ENCODE assay signal across 9 cellular contexts in genomic region chr15:48190932-48191573, GRCh38. TPM values are rescaled to one million over a fixed set of nuclear protein-coding genes. Genes with fewer than 3 reads are reported as not detected.
DNase-seq lines count a peak whose midpoint lies in the region; ATAC-seq, FAIRE-seq and TF ChIP-seq lines count a peak whose summit lies in the region.
"Had no signal": no experiment of that assay in that cellular context is flagged by ENCODE, and none has a peak within 500 bp of the region (broad histone marks: within the 10 kb centered on the region; RNA-seq: fewer than 3 reads in every experiment).

No MANE protein-coding gene starts in this region.

- H3K36me3 ChIP-seq in H7 (replicated peaks; ENCODE audit: control insufficient read depth, insufficient read depth, low read length) (no peaks in the 10 kb centered on the region), colonic mucosa (no peaks in the 10 kb centered on the region)
- H3K36me3 ChIP-seq: ascending aorta had no signal

- TF ChIP-seq EP300 in A549 (IDR thresholded peaks at IDR 0.05): no peak

- no peaks in the 10 kb centered on the region for H3K4me1 ChIP-seq in A549
- no peaks in the 10 kb centered on the region for H3K4me1 ChIP-seq in colonic mucosa
- H3K4me1 ChIP-seq: ascending aorta had no signal

- no peak overlapping the region for H3K4me3 ChIP-seq in A549
- H3K4me3 ChIP-seq in H7 (ENCODE audit: insufficient read depth, low read depth, low read length): peak overlapping the region; percentile 19
- H3K4me3 ChIP-seq in colonic mucosa: peak overlapping the region; percentile 17
- H3K4me3 ChIP-seq: ascending aorta had no signal

- no peak for FAIRE-seq in A549 (lab: Jason Lieb, UNC)

- TF ChIP-seq POLR2A in A549 (IDR thresholded peaks at IDR 0.05; ENCODE audit: low read length): no peak

- no peak overlapping the region for H3K4me2 ChIP-seq in A549

- H3K9me3 ChIP-seq in A549: no peaks in the 10 kb centered on the region
- no peaks in the 10 kb centered on the region for H3K9me3 ChIP-seq in colonic mucosa
- H3K9me3 ChIP-seq: ascending aorta had no signal

- CTCF ChIA-PET in A549 (lab: Yijun Ruan, JAX): no interaction called here

- intact Hi-C loops in colonic mucosa (cut with DNase I): no loop called here

- DNase-seq in A549 (ENCODE audit: low read depth in 1 of 2, low spot score in 1 of 2) (peak in 1 of 2 experiments; percentile 26), H7 (peak; percentile 48), T-helper 1 cell (peak in 3 of 5 donors; percentile 4 to 17 (median 11)), colonic mucosa (peak; percentile 82), left lobe of liver (ENCODE audit: low spot score) (no peak), NCI-H1092 (lab: John Stamatoyannopoulos, UW) (no peak)
- peak; percentile 7 for DNase-seq in stimulated activated CD8-positive, alpha-beta memory T cell treated with anti-CD3 and anti-CD28 coated beads, Interleukin-4, amount 100 ng/mL, for 24 hours (ENCODE audit: low read depth)

- H3K27me3 ChIP-seq in H7 (ENCODE audit: control insufficient read depth, insufficient read depth, low read length) (peaks cover 5% of the 10 kb centered on the region), colonic mucosa (no peaks in the 10 kb centered on the region)
- H3K27me3 ChIP-seq: ascending aorta had no signal

- TF ChIP-seq RAD21 in A549 (conservative IDR thresholded peaks at IDR 0.05 in 1 of 2, IDR thresholded peaks at IDR 0.05 in 1 of 2): no peak

- ATAC-seq in A549 (peak in 1 of 2 experiments; percentile 64; a peak in 2 of 6 replicates), left lobe of liver (peak; percentile 56), HG02970 (IDR thresholded peaks at IDR 0.05; ENCODE audit: low FRiP score, unreplicated experiment) (no peak)

- TF ChIP-seq CTCF in A549 (IDR thresholded peaks at IDR 0.05) (no peak), colonic mucosa (IDR thresholded peaks at IDR 0.05) (no peak)

- 43% methylated on average over 14 of the region's 15 CpGs for WGBS in A549 (ENCODE audit: missing lambda C conversion rate)

- POLR2A ChIA-PET in A549 (lab: Yijun Ruan, JAX): no interaction called here

- H3K27ac ChIP-seq in A549 (no peak overlapping the region), colonic mucosa (no peak overlapping the region)
- H3K27ac ChIP-seq: ascending aorta had no signal

- no peak overlapping the region for H3K9ac ChIP-seq in colonic mucosa (ENCODE audit: low read depth in 2 of 2, low read length in 2 of 2)

TF ChIP-seq in A549, 52 proteins besides CTCF, POLR2A, EP300 and RAD21:
- TF ChIP-seq EHMT2 (IDR thresholded peaks at IDR 0.05; ENCODE audit: low read depth) (peak; percentile 89; the same call in 1 of the 2 replicates), MAZ (IDR thresholded peaks at IDR 0.05; ENCODE audit: borderline replicate concordance, low read depth, low read length) (no peak)
- TF ChIP-seq, protein P1, sequence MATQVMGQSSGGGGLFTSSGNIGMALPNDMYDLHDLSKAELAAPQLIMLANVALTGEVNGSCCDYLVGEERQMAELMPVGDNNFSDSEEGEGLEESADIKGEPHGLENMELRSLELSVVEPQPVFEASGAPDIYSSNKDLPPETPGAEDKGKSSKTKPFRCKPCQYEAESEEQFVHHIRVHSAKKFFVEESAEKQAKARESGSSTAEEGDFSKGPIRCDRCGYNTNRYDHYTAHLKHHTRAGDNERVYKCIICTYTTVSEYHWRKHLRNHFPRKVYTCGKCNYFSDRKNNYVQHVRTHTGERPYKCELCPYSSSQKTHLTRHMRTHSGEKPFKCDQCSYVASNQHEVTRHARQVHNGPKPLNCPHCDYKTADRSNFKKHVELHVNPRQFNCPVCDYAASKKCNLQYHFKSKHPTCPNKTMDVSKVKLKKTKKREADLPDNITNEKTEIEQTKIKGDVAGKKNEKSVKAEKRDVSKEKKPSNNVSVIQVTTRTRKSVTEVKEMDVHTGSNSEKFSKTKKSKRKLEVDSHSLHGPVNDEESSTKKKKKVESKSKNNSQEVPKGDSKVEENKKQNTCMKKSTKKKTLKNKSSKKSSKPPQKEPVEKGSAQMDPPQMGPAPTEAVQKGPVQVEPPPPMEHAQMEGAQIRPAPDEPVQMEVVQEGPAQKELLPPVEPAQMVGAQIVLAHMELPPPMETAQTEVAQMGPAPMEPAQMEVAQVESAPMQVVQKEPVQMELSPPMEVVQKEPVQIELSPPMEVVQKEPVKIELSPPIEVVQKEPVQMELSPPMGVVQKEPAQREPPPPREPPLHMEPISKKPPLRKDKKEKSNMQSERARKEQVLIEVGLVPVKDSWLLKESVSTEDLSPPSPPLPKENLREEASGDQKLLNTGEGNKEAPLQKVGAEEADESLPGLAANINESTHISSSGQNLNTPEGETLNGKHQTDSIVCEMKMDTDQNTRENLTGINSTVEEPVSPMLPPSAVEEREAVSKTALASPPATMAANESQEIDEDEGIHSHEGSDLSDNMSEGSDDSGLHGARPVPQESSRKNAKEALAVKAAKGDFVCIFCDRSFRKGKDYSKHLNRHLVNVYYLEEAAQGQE (IDR thresholded peaks at IDR 0.05): peak; percentile 96
TF ChIP-seq in A549: peak in this region for 2.

RNA-seq across cellular contexts. Expression of gene CTXN2, which starts 0.4 kb away (rescaled TPM):
- polyA plus RNA-seq in A549 (2011; rRNA removed) (not detected in 2 replicates), A549 (2017; fragmentation: RNase III; extraction: RNeasy Plus Mini Kit Qiagen cat#74134 plus additional on column Dnase treatment) (not detected in 3 replicates)
- 0.03 TPM in 1 of 2 replicates, not detected in the other for polyA plus RNA-seq in A549 (2012; cell fraction: cytosol; rRNA removed)
- polyA plus RNA-seq in A549 (2012; cell fraction: nucleus; rRNA removed): not detected in 2 replicates
- not detected in 2 replicates for polyA minus RNA-seq in A549 (2011; rRNA and poly(A)+ RNA removed)
- total RNA-seq in H7 (2014; rRNA removed; shearing (Covaris generic)): 0.07 TPM in 1 of 2 replicates, not detected in the other
- total RNA-seq in colonic mucosa (under 1 TPM; 0.07 to 0.16 TPM), left lobe of liver (not detected)
- total RNA-seq: ascending aorta had no signal

RNA-seq across cellular contexts. Expression of gene MYEF2, which starts 13.0 kb away (rescaled TPM):
- polyA plus RNA-seq in A549 (2011; rRNA removed) (36.0 and 56.1 TPM in 2 replicates), A549 (2017; fragmentation: RNase III; extraction: RNeasy Plus Mini Kit Qiagen cat#74134 plus additional on column Dnase treatment) (43.5 to 50.0 TPM (median 45.6 TPM) in 3 replicates)
- 8.8 and 9.3 TPM in 2 replicates for polyA plus RNA-seq in A549 (2012; cell fraction: cytosol; rRNA removed)
- polyA plus RNA-seq in A549 (2012; cell fraction: nucleus; rRNA removed): 6.6 and 7.9 TPM in 2 replicates
- polyA minus RNA-seq in A549 (2011; rRNA and poly(A)+ RNA removed): 24.2 and 25.6 TPM in 2 replicates
- 15.0 and 30.3 TPM in 2 replicates for total RNA-seq in H7 (2014; rRNA removed; shearing (Covaris generic))
- total RNA-seq in colonic mucosa (10 to 100 TPM; 12.4 to 13.5 TPM), left lobe of liver (0.20 TPM)

RNA-seq across cellular contexts. Expression of gene SLC12A1, which starts 15.0 kb away (rescaled TPM):
- not detected in 2 replicates for polyA plus RNA-seq in A549 (2011; rRNA removed)
- not detected in 2 replicates for polyA plus RNA-seq in A549 (2012; cell fraction: cytosol; rRNA removed)
- not detected in 2 replicates for polyA plus RNA-seq in A549 (2012; cell fraction: nucleus; rRNA removed)
- polyA plus RNA-seq in A549 (2017; fragmentation: RNase III; extraction: RNeasy Plus Mini Kit Qiagen cat#74134 plus additional on column Dnase treatment): not detected in 3 replicates
- polyA minus RNA-seq in A549 (2011; rRNA and poly(A)+ RNA removed): not detected in 2 replicates
- 0.14 and 0.26 TPM in 2 replicates for total RNA-seq in H7 (2014; rRNA removed; shearing (Covaris generic))
- total RNA-seq in colonic mucosa: not detected
- not detected for total RNA-seq in left lobe of liver
- total RNA-seq: ascending aorta had no signal

Comparison
In these comparisons a context has a peak if more than half of its experiments do, and no peak if none do; other contexts are left out.
1. DNase-seq: peak in H7 (single experiment), T-helper 1 cell (3 of 5), colonic mucosa (single experiment) and stimulated activated CD8-positive, alpha-beta memory T cell treated with anti-CD3 and anti-CD28 coated beads, Interleukin-4, amount 100 ng/mL, for 24 hours (single experiment); none in left lobe of liver (single experiment) and NCI-H1092 (single experiment).
2. RNA of gene MYEF2, which starts 13.0 kb away (total RNA-seq): 15.0 to 30.3 TPM in H7 and 12.4 to 13.5 TPM in colonic mucosa; 0.20 TPM in left lobe of liver (single experiment); every median in the first group is over 10 times any median in the second.